22 cellular contexts compared by ENCODE assay signal in the genomic region with DNA sequence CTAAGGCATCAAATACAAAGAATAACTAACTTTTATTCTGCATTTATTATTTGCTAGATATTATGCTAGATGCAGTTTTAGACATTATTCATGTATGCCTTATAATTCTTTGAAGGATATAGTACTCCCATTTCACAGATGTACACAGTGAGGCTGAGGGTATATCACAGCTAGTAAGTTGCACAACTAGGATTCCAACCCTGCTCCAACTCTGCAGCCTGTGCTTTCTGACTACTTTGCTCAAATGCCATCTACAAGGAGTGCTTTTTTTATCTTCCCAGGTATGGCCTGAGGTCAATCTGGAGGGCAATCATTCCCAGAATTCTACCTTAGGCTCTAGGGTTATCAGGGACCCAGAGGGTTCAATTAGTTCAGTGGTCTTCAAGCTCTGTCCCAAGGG. TPM values are rescaled to one million over a fixed set of nuclear protein-coding genes. Genes with fewer than 3 reads are reported as not detected.
A peak's percentile ranks its signal among the peaks of the same experiment; 100 is the strongest.
DNase-seq lines count a peak whose midpoint lies in the region; ATAC-seq, FAIRE-seq and TF ChIP-seq lines count a peak whose summit lies in the region.
"Had no signal": no experiment of that assay in that cellular context is flagged by ENCODE, and none has a peak within 500 bp of the region (broad histone marks: within the 10 kb centered on the region; RNA-seq: fewer than 3 reads in every experiment).

No MANE protein-coding gene starts in this region.

- BruUV-seq in HepG2 (replicated peaks; lab: Mats Ljungman, UMichigan) = no TSS peak

- H3K79me2 ChIP-seq in HepG2 (ENCODE audit: insufficient read depth, low read length) = no peaks in the 10 kb centered on the region

- H3K27ac ChIP-seq in HepG2 (ENCODE audit: extremely low read length, insufficient read depth, low read length) = no peak overlapping the region
- H3K27ac ChIP-seq in right lobe of liver = no peak overlapping the region

- H3K27me3 ChIP-seq in HepG2 (ENCODE audit: control insufficient read depth in 1 of 2, insufficient read depth in 2 of 2, low read length in 2 of 2) (no peaks in the 10 kb centered on the region), right lobe of liver (no peaks in the 10 kb centered on the region)
- H3K27me3 ChIP-seq: BE2C had no signal

- no peak overlapping the region for H3K4me3 Mint-ChIP-seq in activated CD8-positive, alpha-beta memory T cell treated with anti-CD3 and anti-CD28 coated beads, Interleukin-2, amount 10 ng/mL, durations not matched to agents 7 days and 5 days
- H3K4me3 Mint-ChIP-seq in activated B cell treated with CpG ODN at 0.5 μM for 24 hours (no peak overlapping the region), progenitor cell of endocrine pancreas (ENCODE audit: low read depth) (no peak overlapping the region)
- H3K4me3 Mint-ChIP-seq: CD4-positive, CD25-positive, alpha-beta regulatory T cell; CD8-positive, alpha-beta memory T cell; H9; IgD-negative memory B cell had no signal

- H3K4me3 ChIP-seq in HepG2 (replicated peaks in 1 of 3; ENCODE audit: insufficient read depth in 1 of 3, low read depth in 2 of 3, low read length in 3 of 3) (no peak overlapping the region), right lobe of liver (no peak overlapping the region)
- H3K4me3 ChIP-seq: GM12878 had no signal

- no peaks in the 10 kb centered on the region for H3K4me1 ChIP-seq in HepG2 (ENCODE audit: insufficient read depth, low read length)
- H3K4me1 ChIP-seq in right lobe of liver = no peaks in the 10 kb centered on the region
- H3K4me1 ChIP-seq: BE2C had no signal

- no peak for FAIRE-seq in HepG2 (lab: Jason Lieb, UNC)
- FAIRE-seq: GM12878, H1, HTR-8/SVneo had no signal

- H3K36me3 ChIP-seq in HepG2 (replicated peaks in 1 of 2; ENCODE audit: control insufficient read depth in 1 of 2, insufficient read depth in 2 of 2, low read length in 2 of 2) = peaks cover 12 to 63% of the 10 kb centered on the region in 2 experiments
- H3K36me3 ChIP-seq in right lobe of liver = peaks cover 0 to 33% (median 19%) of the 10 kb centered on the region in 4 donors

- H3K4me1 Mint-ChIP-seq in activated CD8-positive, alpha-beta memory T cell treated with anti-CD3 and anti-CD28 coated beads, Interleukin-2, amount 10 ng/mL, durations not matched to agents 7 days and 5 days = no peaks in the 10 kb centered on the region
- H3K4me1 Mint-ChIP-seq in activated B cell treated with CpG ODN at 0.5 μM for 24 hours = peaks cover 9% of the 10 kb centered on the region
- H3K4me1 Mint-ChIP-seq in progenitor cell of endocrine pancreas (ENCODE audit: low read depth) = no peaks in the 10 kb centered on the region
- H3K4me1 Mint-ChIP-seq: CD4-positive, CD25-positive, alpha-beta regulatory T cell; CD8-positive, alpha-beta memory T cell; H9 had no signal

- no peak overlapping the region for H3K4me2 ChIP-seq in HepG2 (ENCODE audit: low read depth, low read length)

- TF ChIP-seq POLR2A in HepG2 (IDR thresholded peaks at IDR 0.05; ENCODE audit: insufficient read depth in 1 of 2, low read depth in 2 of 2, low read length in 2 of 2) = no peak
- no peak for TF ChIP-seq POLR2A in right lobe of liver (IDR thresholded peaks at IDR 0.05)

- no peaks in the 10 kb centered on the region for H3K27me3 Mint-ChIP-seq in activated CD8-positive, alpha-beta memory T cell treated with anti-CD3 and anti-CD28 coated beads, Interleukin-2, amount 10 ng/mL, durations not matched to agents 7 days and 5 days
- H3K27me3 Mint-ChIP-seq in activated B cell treated with CpG ODN at 0.5 μM for 24 hours (no peaks in the 10 kb centered on the region), progenitor cell of endocrine pancreas (no peaks in the 10 kb centered on the region)
- H3K27me3 Mint-ChIP-seq: CD4-positive, CD25-positive, alpha-beta regulatory T cell; CD8-positive, alpha-beta memory T cell; IgD-negative memory B cell had no signal

- in situ Hi-C loops in HepG2 (cut with HindIII; ENCODE audit: extremely low pct_ligation_motif_present, low pct_unique_long_range_greater_than_20kb) = no loop called here

- peaks cover 2% of the 10 kb centered on the region for H3K9me3 Mint-ChIP-seq in activated CD8-positive, alpha-beta memory T cell treated with anti-CD3 and anti-CD28 coated beads, Interleukin-2, amount 10 ng/mL, durations not matched to agents 7 days and 5 days (ENCODE audit: low read depth)
- H3K9me3 Mint-ChIP-seq in activated B cell treated with CpG ODN at 0.5 μM for 24 hours (no peaks in the 10 kb centered on the region), progenitor cell of endocrine pancreas (ENCODE audit: low read depth) (peaks cover 4% of the 10 kb centered on the region)
- H3K9me3 Mint-ChIP-seq: CD8-positive, alpha-beta memory T cell; H9 had no signal

- H2AFZ ChIP-seq in HepG2 (ENCODE audit: low read length) = no peak overlapping the region

- no peak for ATAC-seq in activated CD8-positive, alpha-beta memory T cell treated with anti-CD3 and anti-CD28 coated beads, Interleukin-2, amount 10 ng/mL, durations not matched to agents 7 days and 5 days
- ATAC-seq in HepG2 = no peak
- ATAC-seq in right lobe of liver = no peak
- no peak for ATAC-seq in activated B cell treated with CpG ODN at 0.5 μM for 24 hours (ENCODE audit: low read depth)
- no peak for ATAC-seq in HG03460 (IDR thresholded peaks at IDR 0.05; ENCODE audit: unreplicated experiment)
- ATAC-seq: GM12878 had no signal

- POLR2A ChIA-PET in HepG2 (lab: Yijun Ruan, JAX) = no interaction called here
- POLR2A ChIA-PET in activated B cell treated with CpG ODN at 0.5 μM for 24 hours (lab: Charles Lee) = no interaction called here

- TF ChIP-seq CTCF in HepG2 (CRISPR knock-in tag; IDR thresholded peaks at IDR 0.05) = no peak
- TF ChIP-seq CTCF in right lobe of liver (IDR thresholded peaks at IDR 0.05) = no peak
- TF ChIP-seq CTCF in activated B cell treated with CpG ODN at 0.5 μM for 24 hours (IDR thresholded peaks at IDR 0.05) = no peak
- TF ChIP-seq CTCF in progenitor cell of endocrine pancreas (IDR thresholded peaks at IDR 0.05; ENCODE audit: unreplicated experiment) = no peak

- H3K9ac ChIP-seq in HepG2 (ENCODE audit: insufficient read depth, low read depth, low read length) = no peak overlapping the region

- CTCF ChIA-PET in activated CD8-positive, alpha-beta memory T cell treated with anti-CD3 and anti-CD28 coated beads, Interleukin-2, amount 10 ng/mL, durations not matched to agents 7 days and 5 days (lab: Charles Lee) = no interaction called here
- CTCF ChIA-PET in HepG2 (lab: Yijun Ruan, JAX; ENCODE audit: low intra/inter-chr PET ratio, low total read pairs) (no interaction called here), activated B cell treated with CpG ODN at 0.5 μM for 24 hours (lab: Charles Lee) (no interaction called here)

- no peaks in the 10 kb centered on the region for H4K20me1 ChIP-seq in HepG2 (ENCODE audit: insufficient read depth, low read length)

- no peaks in the 10 kb centered on the region for H3K9me3 ChIP-seq in HepG2 (ENCODE audit: low read length)
- H3K9me3 ChIP-seq in right lobe of liver = no peaks in the 10 kb centered on the region
- H3K9me3 ChIP-seq: BE2C had no signal

- TF ChIP-seq EP300 in HepG2 (IDR thresholded peaks at IDR 0.05; ENCODE audit: low read depth in 2 of 2, low read length in 2 of 2) (no peak), HepG2 (CRISPR knock-in tag; IDR thresholded peaks at IDR 0.05; ENCODE audit: borderline replicate concordance) (no peak)

- intact Hi-C loops in HepG2 (cut with micrococcal nuclease; ENCODE audit: unreplicated experiment) = no loop called here
- intact Hi-C loops in right lobe of liver (cut with DNase I) = no loop called here
- intact Hi-C loops in activated B cell treated with CpG ODN at 0.5 μM for 24 hours (cut with micrococcal nuclease) = loop anchor here (5.0 kb wide), 1 partner anchor 33 kb away; no protein-coding TSS in a partner anchor

- no peak for TF ChIP-seq RAD21 in HepG2 (CRISPR knock-in tag; IDR thresholded peaks at IDR 0.05)

- peak overlapping the region; percentile 59 for H3K27ac Mint-ChIP-seq in activated CD8-positive, alpha-beta memory T cell treated with anti-CD3 and anti-CD28 coated beads, Interleukin-2, amount 10 ng/mL, durations not matched to agents 7 days and 5 days
- H3K27ac Mint-ChIP-seq in activated B cell treated with CpG ODN at 0.5 μM for 24 hours = peak overlapping the region; percentile 32
- peak overlapping the region; percentile 50 for H3K27ac Mint-ChIP-seq in progenitor cell of endocrine pancreas
- H3K27ac Mint-ChIP-seq: H9 had no signal

- peaks cover 59% of the 10 kb centered on the region for H3K36me3 Mint-ChIP-seq in activated CD8-positive, alpha-beta memory T cell treated with anti-CD3 and anti-CD28 coated beads, Interleukin-2, amount 10 ng/mL, durations not matched to agents 7 days and 5 days
- H3K36me3 Mint-ChIP-seq in activated B cell treated with CpG ODN at 0.5 μM for 24 hours (ENCODE audit: low read depth) = peaks cover 77% of the 10 kb centered on the region
- H3K36me3 Mint-ChIP-seq in progenitor cell of endocrine pancreas (ENCODE audit: insufficient read depth) = peaks cover 33% of the 10 kb centered on the region

- DNase-seq in activated CD8-positive, alpha-beta memory T cell treated with anti-CD3 and anti-CD28 coated beads, Interleukin-2, amount 10 ng/mL, durations not matched to agents 7 days and 5 days = no peak
- no peak for DNase-seq in activated CD8-positive, alpha-beta memory T cell treated with anti-CD3 and anti-CD28 coated beads for 24 hours
- DNase-seq in HepG2 (ENCODE audit: low spot score) (no peak), right lobe of liver (no peak), activated B cell treated with CpG ODN at 0.5 μM for 24 hours (no peak), progenitor cell of endocrine pancreas (ENCODE audit: low spot score, unreplicated experiment) (no peak), SKM-1 (lab: John Stamatoyannopoulos, UW; ENCODE audit: unreplicated experiment) (no peak)
- DNase-seq: BE2C; C1 segment of cervical spinal cord; CD4-positive, CD25-positive, alpha-beta regulatory T cell; CD8-positive, alpha-beta memory T cell; COR-L47; DMS 273 treated with DMSO at 0.1 percent for 48 hours; DMS53; DND-41; EL; H9 had no signal

RNA-seq across cellular contexts. Expression of a gene that starts 28.4 kb away (rescaled TPM):
- 10 to 100 TPM; 60.0 to 64.6 TPM for total RNA-seq in activated CD8-positive, alpha-beta memory T cell treated with anti-CD3 and anti-CD28 coated beads, Interleukin-2, amount 10 ng/mL, durations not matched to agents 7 days and 5 days
- total RNA-seq in HepG2 (2016; rRNA removed; fragmentation: Illumina TruSeq; extraction: Trizol) (43.5 and 90.2 TPM in 2 replicates), right lobe of liver (10 to 100 TPM in 5 of 6 experiments, 1 to 10 TPM in 1; 9.5 to 14.3 (median 11.2) TPM), activated B cell treated with CpG ODN at 0.5 μM for 24 hours (53.2 and 70.8 TPM in 2 replicates), progenitor cell of endocrine pancreas (80.7 and 82.7 TPM in 2 replicates)
- 8.0 and 9.8 TPM in 2 replicates for total RNA-seq in HepG2 (2016; cell fraction: cytosol; rRNA removed; fragmentation: Illumina TruSeq; extraction: Trizol; ENCODE audit: low read depth)
- total RNA-seq in HepG2 (2016; cell fraction: insoluble cytoplasmic fraction; rRNA removed; fragmentation: Illumina TruSeq; extraction: Trizol) = 42.4 and 84.6 TPM in 2 replicates
- total RNA-seq in HepG2 (2016; cell fraction: membrane; rRNA removed; fragmentation: Illumina TruSeq; extraction: Trizol) = 13.4 and 16.5 TPM in 2 replicates
- total RNA-seq in HepG2 (2016; cell fraction: nucleus; rRNA removed; fragmentation: Illumina TruSeq; extraction: Trizol) = 55.3 and 58.7 TPM in 2 replicates
- 24.3 and 28.3 TPM in 2 replicates for polyA plus RNA-seq in HepG2 (2011; rRNA removed)
- polyA plus RNA-seq in HepG2 (2011; cell fraction: cytosol; rRNA removed) = 15.2 and 20.7 TPM in 2 replicates
- polyA plus RNA-seq in HepG2 (2011; cell fraction: nucleus; rRNA removed) = 27.7 and 29.3 TPM in 2 replicates
- 22.7 and 40.1 TPM in 2 replicates for polyA plus RNA-seq in HepG2 (2012)
- 2.0 and 2.1 TPM in 2 replicates for polyA plus RNA-seq in HepG2 (2016; cell fraction: cytosol; fragmentation: Illumina TruSeq; extraction: Trizol; ENCODE audit: low read depth)
- 55.7 and 57.3 TPM in 2 replicates for polyA plus RNA-seq in HepG2 (2016; cell fraction: insoluble cytoplasmic fraction; fragmentation: Illumina TruSeq; extraction: Trizol; ENCODE audit: low read depth)
- 5.2 and 5.8 TPM in 2 replicates for polyA plus RNA-seq in HepG2 (2016; cell fraction: membrane; fragmentation: Illumina TruSeq; extraction: Trizol; ENCODE audit: low read depth)
- 64.5 and 69.5 TPM in 2 replicates for polyA plus RNA-seq in HepG2 (2016; cell fraction: nucleus; fragmentation: Illumina TruSeq; extraction: Trizol; ENCODE audit: insufficient read depth, low read depth)
- polyA minus RNA-seq in HepG2 (2011; rRNA and poly(A)+ RNA removed; ENCODE audit: low replicate concordance) = 58.1 and 287 TPM in 2 replicates
- 35.4 and 35.5 TPM in 2 replicates for polyA minus RNA-seq in HepG2 (2011; cell fraction: cytosol; rRNA and poly(A)+ RNA removed)
- 66.2 and 89.3 TPM in 2 replicates for polyA minus RNA-seq in HepG2 (2011; cell fraction: nucleus; rRNA and poly(A)+ RNA removed)

RNA-seq across cellular contexts. Expression of a gene that starts 52.6 kb away (rescaled TPM):
- total RNA-seq in activated CD8-positive, alpha-beta memory T cell treated with anti-CD3 and anti-CD28 coated beads, Interleukin-2, amount 10 ng/mL, durations not matched to agents 7 days and 5 days = 100 to 1,000 TPM; 142 to 182 TPM
- 44.4 and 72.1 TPM in 2 replicates for total RNA-seq in HepG2 (2016; rRNA removed; fragmentation: Illumina TruSeq; extraction: Trizol)
- 34.1 and 37.7 TPM in 2 replicates for total RNA-seq in HepG2 (2016; cell fraction: cytosol; rRNA removed; fragmentation: Illumina TruSeq; extraction: Trizol; ENCODE audit: low read depth)
- total RNA-seq in HepG2 (2016; cell fraction: insoluble cytoplasmic fraction; rRNA removed; fragmentation: Illumina TruSeq; extraction: Trizol) = 41.6 and 65.6 TPM in 2 replicates
- 24.3 and 28.2 TPM in 2 replicates for total RNA-seq in HepG2 (2016; cell fraction: membrane; rRNA removed; fragmentation: Illumina TruSeq; extraction: Trizol)
- total RNA-seq in HepG2 (2016; cell fraction: nucleus; rRNA removed; fragmentation: Illumina TruSeq; extraction: Trizol) = 135 and 141 TPM in 2 replicates
- polyA plus RNA-seq in HepG2 (2011; rRNA removed) = 128 and 137 TPM in 2 replicates
- polyA plus RNA-seq in HepG2 (2011; cell fraction: cytosol; rRNA removed) = 43.7 and 45.4 TPM in 2 replicates
- polyA plus RNA-seq in HepG2 (2011; cell fraction: nucleus; rRNA removed) = 499 and 533 TPM in 2 replicates
- 82.9 and 94.0 TPM in 2 replicates for polyA plus RNA-seq in HepG2 (2012)
- polyA plus RNA-seq in HepG2 (2016; cell fraction: cytosol; fragmentation: Illumina TruSeq; extraction: Trizol; ENCODE audit: low read depth) = 3.9 and 4.3 TPM in 2 replicates
- polyA plus RNA-seq in HepG2 (2016; cell fraction: insoluble cytoplasmic fraction; fragmentation: Illumina TruSeq; extraction: Trizol; ENCODE audit: low read depth) = 37.3 and 40.3 TPM in 2 replicates
- polyA plus RNA-seq in HepG2 (2016; cell fraction: membrane; fragmentation: Illumina TruSeq; extraction: Trizol; ENCODE audit: low read depth) = 7.9 and 9.9 TPM in 2 replicates
- polyA plus RNA-seq in HepG2 (2016; cell fraction: nucleus; fragmentation: Illumina TruSeq; extraction: Trizol; ENCODE audit: insufficient read depth, low read depth) = 217 and 230 TPM in 2 replicates
- polyA minus RNA-seq in HepG2 (2011; rRNA and poly(A)+ RNA removed; ENCODE audit: low replicate concordance) = 54.0 and 163 TPM in 2 replicates
- 18.0 and 23.0 TPM in 2 replicates for polyA minus RNA-seq in HepG2 (2011; cell fraction: cytosol; rRNA and poly(A)+ RNA removed)
- 269 and 305 TPM in 2 replicates for polyA minus RNA-seq in HepG2 (2011; cell fraction: nucleus; rRNA and poly(A)+ RNA removed)
- 10 to 100 TPM; 20.2 to 43.3 (median 29.9) TPM for total RNA-seq in right lobe of liver
- 204 and 233 TPM in 2 replicates for total RNA-seq in activated B cell treated with CpG ODN at 0.5 μM for 24 hours
- total RNA-seq in progenitor cell of endocrine pancreas = 136 TPM in 2 replicates
